In genomic region chr1:8552820-8553397, GRCh38 we compare ENCODE assay signal across 21 cellular contexts.
DNase-seq lines count a peak whose midpoint lies in the region; ATAC-seq and TF ChIP-seq lines count a peak whose summit lies in the region.
"Had no signal": no experiment of that assay in that cellular context is flagged by ENCODE, and none has a peak within 500 bp of the region (broad histone marks: within the 10 kb centered on the region; RNA-seq: fewer than 3 reads in every experiment).

No MANE protein-coding gene starts in this region.

- 93% methylated on average over 21 of the region's 21 CpGs for WGBS in right cardiac atrium

- peak overlapping the region; percentile 26 for H3K27ac Mint-ChIP-seq in central memory CD8-positive, alpha-beta T cell (ENCODE audit: low read depth)
- H3K27ac Mint-ChIP-seq in nephron progenitor cell, result peak overlapping the region; percentile 99
- H3K27ac Mint-ChIP-seq: activated CD4-positive, alpha-beta memory T cell treated with anti-CD3 and anti-CD28 coated beads, Interleukin-2, amount 10 ng/mL, durations not matched to agents 7 days and 5 days; activated naive CD4-positive, alpha-beta T cell treated with anti-CD3 and anti-CD28 coated beads, Interleukin-2, amount 10 ng/mL, durations not matched to agents 7 days and 5 days; CD14-positive monocyte had no signal

- H3K9me3 Mint-ChIP-seq in central memory CD8-positive, alpha-beta T cell, result no peaks in the 10 kb centered on the region
- H3K9me3 Mint-ChIP-seq in nephron progenitor cell, result no peaks in the 10 kb centered on the region
- H3K9me3 Mint-ChIP-seq: activated CD4-positive, alpha-beta memory T cell treated with anti-CD3 and anti-CD28 coated beads, Interleukin-2, amount 10 ng/mL, durations not matched to agents 7 days and 5 days; activated naive CD4-positive, alpha-beta T cell treated with anti-CD3 and anti-CD28 coated beads, Interleukin-2, amount 10 ng/mL, durations not matched to agents 7 days and 5 days; CD14-positive monocyte had no signal

- peak in 1 of 3 donors; percentile 15 for DNase-seq in right cardiac atrium
- no peak for DNase-seq in Right ventricle myocardium superior
- DNase-seq in central memory CD8-positive, alpha-beta T cell (ENCODE audit: low spot score in 2 of 2), result no peak
- no peak for DNase-seq in nephron progenitor cell
- DNase-seq in GM13977 (ENCODE audit: low spot score), result no peak
- no peak for DNase-seq in DMS53 treated with DMSO at 0.1 percent for 48 hours (lab: John Stamatoyannopoulos, UW; ENCODE audit: unreplicated experiment)
- no peak for DNase-seq in stimulated activated CD4-positive, alpha-beta T cell treated with anti-CD3 and anti-CD28 coated beads, Interleukin-4, amount 100 ng/mL, for 1 hour
- DNase-seq: activated CD4-positive, alpha-beta memory T cell treated with anti-CD3 and anti-CD28 coated beads, Interleukin-2, amount 10 ng/mL, durations not matched to agents 7 days and 5 days; activated CD4-positive, CD25-positive, alpha-beta regulatory T cell; activated naive CD4-positive, alpha-beta T cell treated with anti-CD3 and anti-CD28 coated beads, Interleukin-2, amount 10 ng/mL, durations not matched to agents 7 days and 5 days; activated T-cell treated with anti-CD3 and anti-CD28 coated beads, Interleukin-2, amount 50 U/mL, for 1 hour; heart left ventricle; NCI-H1105 treated with DMSO at 0.1 percent for 48 hours; NCI-H2081 treated with DMSO at 0.1 percent for 48 hours; NCI-H446 treated with DMSO at 0.1 percent for 48 hours; Peyer's patch; stimulated activated CD8-positive, alpha-beta memory T cell treated with anti-CD3 and anti-CD28 coated beads, Interleukin-4, amount 100 ng/mL, for 48 hours had no signal

- no peaks in the 10 kb centered on the region for H3K4me1 ChIP-seq in right cardiac atrium (ENCODE audit: control insufficient read depth, insufficient read depth, low read length)
- H3K4me1 ChIP-seq: ascending aorta, Peyer's patch had no signal

- H3K4me3 ChIP-seq in right cardiac atrium (ENCODE audit: low read length), result no peak overlapping the region
- H3K4me3 ChIP-seq: ascending aorta, heart left ventricle, left lung, Peyer's patch had no signal

- peaks cover 5% of the 10 kb centered on the region for H3K36me3 Mint-ChIP-seq in central memory CD8-positive, alpha-beta T cell (ENCODE audit: insufficient read depth)
- H3K36me3 Mint-ChIP-seq in nephron progenitor cell (ENCODE audit: low read depth), result peaks cover 65% of the 10 kb centered on the region

- no peaks in the 10 kb centered on the region for H3K9me3 ChIP-seq in right cardiac atrium (ENCODE audit: control insufficient read depth, low read length)
- H3K9me3 ChIP-seq: ascending aorta, heart left ventricle, left lung, Peyer's patch had no signal

- ATAC-seq in right cardiac atrium, result peak; percentile 19 to 40
- ATAC-seq in Right ventricle myocardium superior (ENCODE audit: poor library complexity), result no peak
- no peak for ATAC-seq in central memory CD8-positive, alpha-beta T cell (replicated peaks; ENCODE audit: extremely low read depth, poor library complexity, severe bottlenecking)
- ATAC-seq in HG03378 (IDR thresholded peaks at IDR 0.05; ENCODE audit: unreplicated experiment), result no peak
- ATAC-seq: left lung had no signal

- H3K27me3 ChIP-seq in right cardiac atrium (ENCODE audit: control insufficient read depth, insufficient read depth), result no peaks in the 10 kb centered on the region
- H3K27me3 ChIP-seq: ascending aorta, heart left ventricle, left lung, Peyer's patch had no signal

- intact Hi-C loops in right cardiac atrium (cut with DNase I), result loop anchor here in 2 of 4 donors (10.0 kb wide), 2 partner anchors 172 to 292 kb away; no protein-coding TSS in a partner anchor
- intact Hi-C loops in Right ventricle myocardium superior (cut with DNase I), result no loop called here

- no peak for TF ChIP-seq CTCF in nephron progenitor cell (IDR thresholded peaks at IDR 0.05)
- TF ChIP-seq CTCF in GM13977 (IDR thresholded peaks at IDR 0.05; ENCODE audit: extremely low read depth, insufficient read depth, missing control alignments), result no peak

- H3K4me3 Mint-ChIP-seq in central memory CD8-positive, alpha-beta T cell, result no peak overlapping the region
- H3K4me3 Mint-ChIP-seq in nephron progenitor cell, result peak overlapping the region; percentile 46
- H3K4me3 Mint-ChIP-seq: activated CD4-positive, alpha-beta memory T cell treated with anti-CD3 and anti-CD28 coated beads, Interleukin-2, amount 10 ng/mL, durations not matched to agents 7 days and 5 days; activated naive CD4-positive, alpha-beta T cell treated with anti-CD3 and anti-CD28 coated beads, Interleukin-2, amount 10 ng/mL, durations not matched to agents 7 days and 5 days; CD14-positive monocyte had no signal

- H3K27ac ChIP-seq in right cardiac atrium (ENCODE audit: low read length), result no peak overlapping the region
- H3K27ac ChIP-seq: ascending aorta, heart left ventricle, left lung, Peyer's patch had no signal

- in situ Hi-C loops in GM13977 (cut with MboI; ENCODE audit: low pct_unique_long_range_greater_than_20kb, low sequenced_read_pairs, unreplicated experiment), result no loop called here

- peaks cover 8% of the 10 kb centered on the region for H3K4me1 Mint-ChIP-seq in central memory CD8-positive, alpha-beta T cell
- H3K4me1 Mint-ChIP-seq in nephron progenitor cell, result peaks cover 50% of the 10 kb centered on the region

- H3K27me3 Mint-ChIP-seq in central memory CD8-positive, alpha-beta T cell, result no peaks in the 10 kb centered on the region
- no peaks in the 10 kb centered on the region for H3K27me3 Mint-ChIP-seq in nephron progenitor cell (ENCODE audit: low read depth, poor library complexity)
- H3K27me3 Mint-ChIP-seq: activated CD4-positive, alpha-beta memory T cell treated with anti-CD3 and anti-CD28 coated beads, Interleukin-2, amount 10 ng/mL, durations not matched to agents 7 days and 5 days; activated naive CD4-positive, alpha-beta T cell treated with anti-CD3 and anti-CD28 coated beads, Interleukin-2, amount 10 ng/mL, durations not matched to agents 7 days and 5 days had no signal

Comparison
In these comparisons a context has a peak if more than half of its experiments do, and no peak if none do; other contexts are left out.
1. ATAC-seq: peak in right cardiac atrium (2 of 2); none in Right ventricle myocardium superior (single experiment), central memory CD8-positive, alpha-beta T cell (single experiment) and HG03378 (single experiment).